In the genomic region with DNA sequence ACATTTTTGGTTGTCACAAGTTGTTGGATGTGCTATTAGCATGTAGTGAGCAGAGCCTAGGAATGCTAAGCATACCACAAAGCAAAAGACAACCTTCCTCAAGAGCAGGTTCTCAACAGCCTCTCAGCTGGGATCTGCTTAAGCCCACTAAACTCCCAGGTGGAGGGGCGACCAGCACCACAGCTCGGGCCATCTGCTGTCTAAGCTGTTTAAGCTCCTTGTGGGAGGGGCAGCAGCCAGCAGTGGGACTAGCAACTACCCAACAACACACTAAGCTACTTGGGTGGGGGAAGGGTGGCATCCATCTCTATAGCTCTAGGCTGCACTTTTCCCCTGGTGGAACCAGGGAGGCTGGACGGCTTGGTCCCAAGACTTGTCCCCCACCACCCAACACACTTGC, we compare ENCODE assay signal across 18 cellular contexts.
DNase-seq lines count a peak whose midpoint lies in the region; ATAC-seq and TF ChIP-seq lines count a peak whose summit lies in the region.
"Had no signal": no experiment of that assay in that cellular context is flagged by ENCODE, and none has a peak within 500 bp of the region (broad histone marks: within the 10 kb centered on the region; RNA-seq: fewer than 3 reads in every experiment).

No MANE protein-coding gene starts in this region.

- H3K36me3 Mint-ChIP-seq in glutamatergic neuron (ENCODE audit: unreplicated experiment) = no peaks in the 10 kb centered on the region

- TF ChIP-seq POLR2A in spleen (IDR thresholded peaks at IDR 0.05) = no peak

- DNase-seq in D341Med (ENCODE audit: low spot score) (peak; percentile 68), NCI-H82 (lab: John Stamatoyannopoulos, UW) (peak; percentile 96), glutamatergic neuron (peak; percentile 21), spleen (peak; percentile 48), midbrain (lab: John Stamatoyannopoulos, UW) (no peak), NCI-H1694 (lab: John Stamatoyannopoulos, UW) (no peak)
- DNase-seq: AML-193; Caco-2; CD4-positive, alpha-beta T cell; DMS153; DMS79; GF-D8; GOT3; H9 had no signal

- no peak for ATAC-seq in GM21528 (IDR thresholded peaks at IDR 0.05; ENCODE audit: low FRiP score, unreplicated experiment)
- ATAC-seq: A549 had no signal

- intact Hi-C loops in spleen (cut with DNase I; ENCODE audit: low total_unique reads) = no loop called here

- H3K27me3 ChIP-seq in spleen (replicated peaks in 1 of 7) = no peaks in the 10 kb centered on the region

- no peak overlapping the region for H3K27ac ChIP-seq in spleen
- H3K27ac ChIP-seq: 22Rv1, A549, C4-2B had no signal

- no peaks in the 10 kb centered on the region for H3K4me1 ChIP-seq in spleen
- H3K4me1 ChIP-seq: A549, Caco-2 had no signal

- whole genome bisulfite sequencing in spleen, 5 donors = 81 to 96% (median 90%) methylated on average over 2 to 3 of the region's 3 CpGs

- TF ChIP-seq CTCF in glutamatergic neuron (IDR thresholded peaks at IDR 0.05; ENCODE audit: partially characterized antibody, unreplicated experiment) (no peak), spleen (IDR thresholded peaks at IDR 0.05 in 8 of 11, conservative IDR thresholded peaks at IDR 0.05 in 3 of 11) (no peak)

- no peak overlapping the region for H3K27ac Mint-ChIP-seq in glutamatergic neuron (ENCODE audit: unreplicated experiment)
- H3K27ac Mint-ChIP-seq: CD4-positive, alpha-beta T cell; H9 had no signal

- H3K4me3 Mint-ChIP-seq in glutamatergic neuron (ENCODE audit: unreplicated experiment) = no peak overlapping the region
- H3K4me3 Mint-ChIP-seq: CD4-positive, alpha-beta T cell; H9 had no signal

- H3K4me1 Mint-ChIP-seq in glutamatergic neuron (ENCODE audit: low read depth, unreplicated experiment) = no peaks in the 10 kb centered on the region
- H3K4me1 Mint-ChIP-seq: H9 had no signal

- H3K9me3 Mint-ChIP-seq in glutamatergic neuron (ENCODE audit: unreplicated experiment) = peaks cover 2% of the 10 kb centered on the region

- H3K27me3 Mint-ChIP-seq in glutamatergic neuron (ENCODE audit: unreplicated experiment) = peaks cover 2% of the 10 kb centered on the region
- H3K27me3 Mint-ChIP-seq: CD4-positive, alpha-beta T cell had no signal

- no peak overlapping the region for H3K4me3 ChIP-seq in spleen
- H3K4me3 ChIP-seq: A549 had no signal

- H3K36me3 ChIP-seq in spleen = no peaks in the 10 kb centered on the region

- H3K9me3 ChIP-seq in spleen = peaks cover 0 to 49% (median 32%) of the 10 kb centered on the region in 8 donors

Comparison
In these comparisons a context has a peak if more than half of its experiments do, and no peak if none do; other contexts are left out.
1. DNase-seq: peak in D341Med (single experiment), NCI-H82 (single experiment), glutamatergic neuron (single experiment) and spleen (single experiment); none in midbrain (single experiment) and NCI-H1694 (single experiment).